16 cellular contexts compared by ENCODE assay signal in the genomic region with DNA sequence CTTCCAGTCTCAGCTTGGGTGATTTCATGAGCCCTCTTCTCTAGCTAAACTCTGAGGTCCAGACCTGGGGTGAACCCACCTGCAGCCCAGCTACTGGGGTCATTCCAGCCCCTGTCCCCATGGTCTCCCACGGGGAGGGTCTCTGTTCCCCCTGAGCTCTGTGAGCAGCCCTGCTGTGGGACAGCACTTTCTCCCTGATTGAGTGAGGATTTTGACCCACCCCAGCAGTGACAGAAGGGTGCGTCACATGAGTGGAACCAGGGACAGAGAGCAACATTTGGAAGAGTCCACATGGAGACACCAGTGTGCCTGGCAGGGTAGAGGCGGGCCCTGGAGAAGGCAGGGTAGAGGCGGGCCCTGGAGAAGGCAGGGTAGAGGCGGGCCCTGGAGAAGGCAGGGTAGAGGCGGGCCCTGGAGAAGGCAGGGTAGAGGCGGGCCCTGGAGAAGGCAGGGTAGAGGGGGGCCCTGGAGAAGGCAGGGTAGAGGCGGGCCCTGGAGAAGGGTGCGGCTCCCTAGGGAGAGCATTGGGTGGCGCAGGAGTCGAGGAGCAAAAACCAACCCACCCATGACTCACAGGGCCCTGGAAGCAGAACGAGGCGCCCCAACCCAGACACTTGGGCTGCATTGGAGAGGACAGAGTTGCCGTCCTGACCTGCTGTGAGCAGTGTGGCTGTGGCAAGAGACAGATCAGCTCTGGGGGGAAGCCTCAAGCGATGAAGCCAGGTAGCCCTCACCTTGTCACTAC.
DNase-seq lines count a peak whose midpoint lies in the region; TF ChIP-seq lines count a peak whose summit lies in the region.
"Had no signal": no experiment of that assay in that cellular context is flagged by ENCODE, and none has a peak within 500 bp of the region (broad histone marks: within the 10 kb centered on the region; RNA-seq: fewer than 3 reads in every experiment).

No MANE protein-coding gene starts in this region.

- H3K4me3 ChIP-seq in hepatocyte = no peak overlapping the region
- no peak overlapping the region for H3K4me3 ChIP-seq in transverse colon
- H3K4me3 ChIP-seq: BLaER1 treated with 17β-estradiol and CSF1 and Interleukin-3, amounts not matched to agents 10 nM and 100 nM; body of pancreas had no signal

- TF ChIP-seq POLR2A in transverse colon (IDR thresholded peaks at IDR 0.05) = no peak

- TF ChIP-seq EP300 in transverse colon (IDR thresholded peaks at IDR 0.05; ENCODE audit: low read depth) = no peak

- H3K27me3 ChIP-seq in hepatocyte (peaks cover 17% of the 10 kb centered on the region), transverse colon (peaks cover 8% of the 10 kb centered on the region)
- H3K27me3 ChIP-seq: body of pancreas had no signal

- H2AFZ ChIP-seq in hepatocyte = no peak overlapping the region

- intact Hi-C loops in transverse colon (cut with DNase I; ENCODE audit: low total_unique reads) = no loop called here

- H3K9me3 ChIP-seq in KOPT-K1 (ENCODE audit: insufficient read depth, low read length, poor library complexity, severe bottlenecking) (no peaks in the 10 kb centered on the region), hepatocyte (ENCODE audit: low read depth) (no peaks in the 10 kb centered on the region), transverse colon (no peaks in the 10 kb centered on the region)
- H3K9me3 ChIP-seq: BLaER1 treated with 17β-estradiol and CSF1 and Interleukin-3, amounts not matched to agents 10 nM and 100 nM; body of pancreas had no signal

- peak; percentile 59 for DNase-seq in RKO (ENCODE audit: low spot score)
- DNase-seq in hepatocyte (ENCODE audit: low spot score) = peak; percentile 23
- DNase-seq in transverse colon = peak; percentile 64
- no peak for DNase-seq in T-helper 9 cell
- DNase-seq in CD1c-positive myeloid dendritic cell (ENCODE audit: extremely low spot score) = no peak
- no peak for DNase-seq in activated CD4-positive, CD25-positive, alpha-beta regulatory T cell treated with anti-CD3 and anti-CD28 coated beads, Interleukin-2, amount 50 U/mL, for 72 hours
- DNase-seq: activated CD4-positive, alpha-beta T cell treated with anti-CD3 and anti-CD28 coated beads for 1 hour; body of pancreas; KG1; mesenchymal stem cell; NCI-H2081; NCI-H82; stimulated activated naive B cell treated with anti-CD40 and anti-IgM and Interleukin-4, amounts not matched to agents 10 μg/mL and 1 μg/mL and 100 μg/mL, for 72 hours; T-helper 1 cell had no signal

- H3K27ac ChIP-seq in KOPT-K1 (ENCODE audit: low read depth, low read length, poor library complexity, severe bottlenecking) (peak overlapping the region; percentile 57), hepatocyte (no peak overlapping the region), transverse colon (no peak overlapping the region)
- H3K27ac ChIP-seq: BLaER1 treated with 17β-estradiol and CSF1 and Interleukin-3, amounts not matched to agents 10 nM and 100 nM; body of pancreas had no signal

- peaks cover 6% of the 10 kb centered on the region for H3K4me1 ChIP-seq in hepatocyte (ENCODE audit: insufficient read depth)
- no peaks in the 10 kb centered on the region for H3K4me1 ChIP-seq in transverse colon
- H3K4me1 ChIP-seq: body of pancreas had no signal

- 91% methylated on average over 13 of the region's 15 CpGs for WGBS in hepatocyte (ENCODE audit: low lambda C conversion rate, missing lambda C conversion rate)
- WGBS in transverse colon (ENCODE audit: low coverage in 1 of 2), 2 donors = 40 to 65% methylated on average over 1 to 13 of the region's 15 CpGs

- in situ Hi-C loops in transverse colon (cut with MboI; ENCODE audit: low pct_ligation_motif_present in 1 of 4, low pct_unique_long_range_greater_than_20kb in 1 of 4, low sequenced_read_pairs in 3 of 4) = no loop called here

- H4K20me1 ChIP-seq in hepatocyte (ENCODE audit: insufficient read depth, poor library complexity, severe bottlenecking) = no peaks in the 10 kb centered on the region

- H3K4me2 ChIP-seq in hepatocyte = no peak overlapping the region

- TF ChIP-seq CTCF in hepatocyte (IDR thresholded peaks at IDR 0.05; ENCODE audit: poor library complexity) = no peak
- TF ChIP-seq CTCF in transverse colon (IDR thresholded peaks at IDR 0.05) = no peak

- H3K36me3 ChIP-seq in KOPT-K1 (ENCODE audit: insufficient read depth, low read length) (no peaks in the 10 kb centered on the region), hepatocyte (replicated peaks; ENCODE audit: insufficient read depth, low read depth) (no peaks in the 10 kb centered on the region), transverse colon (no peaks in the 10 kb centered on the region)
- H3K36me3 ChIP-seq: BLaER1 treated with 17β-estradiol and CSF1 and Interleukin-3, amounts not matched to agents 10 nM and 100 nM had no signal

- no peaks in the 10 kb centered on the region for H3K79me2 ChIP-seq in hepatocyte

- H3K9me2 ChIP-seq in hepatocyte (replicated peaks; ENCODE audit: insufficient read depth) = no peaks in the 10 kb centered on the region

Comparison
In these comparisons a context has a peak if more than half of its experiments do, and no peak if none do; other contexts are left out.
1. DNase-seq: peak in RKO (single experiment), hepatocyte (single experiment) and transverse colon (single experiment); none in T-helper 9 cell (single experiment), CD1c-positive myeloid dendritic cell (single experiment) and activated CD4-positive, CD25-positive, alpha-beta regulatory T cell treated with anti-CD3 and anti-CD28 coated beads, Interleukin-2, amount 50 U/mL, for 72 hours (single experiment).